In genomic region chr6:126033696-126034095, GRCh38 we compare ENCODE assay signal across 8 cellular contexts. TPM values are rescaled to one million over a fixed set of nuclear protein-coding genes. Genes with fewer than 3 reads are reported as not detected.
DNase-seq lines count a peak whose midpoint lies in the region; ATAC-seq, FAIRE-seq and TF ChIP-seq lines count a peak whose summit lies in the region.

No MANE protein-coding gene starts in this region.

- POLR2A ChIA-PET in OCI-LY7 (lab: Charles Lee), result no interaction called here

- no peaks in the 10 kb centered on the region for H3K79me2 ChIP-seq in OCI-LY7 (ENCODE audit: insufficient read depth, low read depth, low read length)

- no peaks in the 10 kb centered on the region for H3K9me3 ChIP-seq in OCI-LY7 (ENCODE audit: low read length)

- DNase-seq in ELR (ENCODE audit: low read depth), result peak; percentile 79
- DNase-seq in OCI-LY7 (ENCODE audit: low spot score), result peak; percentile 18
- DNase-seq in midbrain (lab: John Stamatoyannopoulos, UW), result peak; percentile 4
- DNase-seq in posterior vena cava (ENCODE audit: low spot score), result no peak

- H3K4me3 ChIP-seq in OCI-LY7 (ENCODE audit: low read depth, low read length, poor library complexity, severe bottlenecking), result no peak overlapping the region

- peak; percentile 68 for TF ChIP-seq CTCF in OCI-LY7 (conservative IDR thresholded peaks at IDR 0.05; ENCODE audit: low read length)

- CTCF ChIA-PET in OCI-LY7 (lab: Charles Lee; ENCODE audit: unreplicated experiment), result no interaction called here

- no peak overlapping the region for H3K4me2 ChIP-seq in OCI-LY7 (ENCODE audit: low read length)

- peak; percentile 76 for ATAC-seq in GM19463 (IDR thresholded peaks at IDR 0.05; ENCODE audit: unreplicated experiment)
- peak; percentile 64 for ATAC-seq in HG03520 (IDR thresholded peaks at IDR 0.05; ENCODE audit: unreplicated experiment)
- no peak for ATAC-seq in HG03039 (IDR thresholded peaks at IDR 0.05; ENCODE audit: unreplicated experiment)

- H3K36me3 ChIP-seq in OCI-LY7 (ENCODE audit: insufficient read depth, low read length), result peaks cover 38% of the 10 kb centered on the region

- intact Hi-C loops in OCI-LY7 (cut with micrococcal nuclease; ENCODE audit: unreplicated experiment), result no loop called here
- intact Hi-C loops in posterior vena cava (cut with DNase I), result loop anchor here in 1 of 2 donors (10.0 kb wide), 3 partner anchors 81 to 1081 kb away; partner anchors contain the start of gene RSPO3

- no peak overlapping the region for H3K27ac ChIP-seq in OCI-LY7 (ENCODE audit: low read depth, low read length, poor library complexity, severe bottlenecking)

- no peaks in the 10 kb centered on the region for H3K9me2 ChIP-seq in OCI-LY7 (ENCODE audit: insufficient read depth, low read length)

- H2AFZ ChIP-seq in OCI-LY7 (ENCODE audit: low read length), result no peak overlapping the region

- no TSS peak for BruUV-seq in OCI-LY7 (replicated peaks; lab: Mats Ljungman, UMichigan)

- H3K4me1 ChIP-seq in OCI-LY7 (ENCODE audit: insufficient read depth, low read length, poor library complexity, severe bottlenecking), result no peaks in the 10 kb centered on the region

- peak; percentile 85 for FAIRE-seq in endometrium (lab: Jason Lieb, UNC)

- no peaks in the 10 kb centered on the region for H4K20me1 ChIP-seq in OCI-LY7 (ENCODE audit: insufficient read depth, low read length)

RNA-seq across cellular contexts. Expression of gene TRMT11, which starts 47.4 kb away (rescaled TPM):
- 42.5 and 46.8 TPM in 2 replicates for total RNA-seq in OCI-LY7 (2014; rRNA removed; shearing (Covaris generic))
- total RNA-seq in OCI-LY7 (2022) (31.0 and 32.9 TPM in 2 replicates), posterior vena cava (10 to 100 TPM; 19.8 to 22.4 TPM)
